17 cellular contexts compared by ENCODE assay signal in genomic region chr14:101076451-101077220, GRCh38.
DNase-seq lines count a peak whose midpoint lies in the region; ATAC-seq and TF ChIP-seq lines count a peak whose summit lies in the region.
"Had no signal": no experiment of that assay in that cellular context is flagged by ENCODE, and none has a peak within 500 bp of the region (broad histone marks: within the 10 kb centered on the region; RNA-seq: fewer than 3 reads in every experiment).

No MANE protein-coding gene starts in this region.

- DNase-seq in GM23338 (ENCODE audit: low spot score) = no peak
- peak; percentile 11 for DNase-seq in WTC11 (ENCODE audit: low spot score)
- DNase-seq in left lung = peak; percentile 27 to 53
- peak; percentile 52 for DNase-seq in sigmoid colon
- DNase-seq in activated CD4-positive, alpha-beta T cell treated with anti-CD3 and anti-CD28 coated beads for 48 hours = no peak
- DNase-seq in stimulated activated CD4-positive, alpha-beta T cell treated with anti-CD3 and anti-CD28 coated beads, Interleukin-4, amount 100 ng/mL, for 4 hours = no peak
- DNase-seq: activated CD4-positive, CD25-positive, alpha-beta regulatory T cell; activated T-cell treated with anti-CD3 and anti-CD28 coated beads, Interleukin-2, amount 50 U/mL, for 24 hours; EL; NCI-H226; stimulated activated CD4-positive, alpha-beta T cell treated with anti-CD3 and anti-CD28 coated beads, Interleukin-4, amount 100 ng/mL, for 1 hour; SW 1271 had no signal

- H3K9me2 ChIP-seq in GM23338 (ENCODE audit: insufficient read depth) = no peaks in the 10 kb centered on the region

- TF ChIP-seq EP300 in sigmoid colon (IDR thresholded peaks at IDR 0.05) = no peak

- TF ChIP-seq POLR2A in sigmoid colon (IDR thresholded peaks at IDR 0.05) = no peak

- H3K9me3 Mint-ChIP-seq in GM23338 = no peaks in the 10 kb centered on the region
- H3K9me3 Mint-ChIP-seq in WTC11 = no peaks in the 10 kb centered on the region
- H3K9me3 Mint-ChIP-seq: activated T-cell treated with anti-CD3 and anti-CD28 coated beads, Interleukin-2, amount 50 U/mL, for 24 hours; stimulated activated effector memory CD8-positive, alpha-beta T cell treated with anti-CD3 and anti-CD28 coated beads, Interleukin-12 subunit alpha, Interleukin-12 subunit beta, amount 100 ng/mL, for 72 hours had no signal

- H3K36me3 ChIP-seq in GM23338 (ENCODE audit: insufficient read depth) = no peaks in the 10 kb centered on the region
- H3K36me3 ChIP-seq in left lung = no peaks in the 10 kb centered on the region
- no peaks in the 10 kb centered on the region for H3K36me3 ChIP-seq in sigmoid colon
- H3K36me3 ChIP-seq: uterus had no signal

- H3F3A ChIP-seq in GM23338 (replicated peaks; ENCODE audit: low read depth) = no peaks in the 10 kb centered on the region

- CTCF ChIA-PET in WTC11 (lab: Charles Lee) = interaction anchor here (0.6 to 1.3 kb wide), 3 partner anchors 158 to 551 kb away, joined by 3 to 4 read pairs (median 3); no protein-coding TSS in a partner anchor

- H3K27me3 Mint-ChIP-seq in GM23338 (ENCODE audit: insufficient read depth, low read depth, poor library complexity) (peaks cover 26% of the 10 kb centered on the region), WTC11 (ENCODE audit: low read depth) (peaks cover 20% of the 10 kb centered on the region)

- H3K27ac ChIP-seq in GM23338 (ENCODE audit: low read depth) = no peak overlapping the region
- H3K27ac ChIP-seq in left lung = no peak overlapping the region
- no peak overlapping the region for H3K27ac ChIP-seq in sigmoid colon
- H3K27ac ChIP-seq: C4-2B, uterus had no signal

- H3K4me3 ChIP-seq in GM23338 (peak overlapping the region; percentile 63), left lung (no peak overlapping the region), sigmoid colon (no peak overlapping the region)
- H3K4me3 ChIP-seq: uterus had no signal

- peaks cover 38% of the 10 kb centered on the region for H3K4me1 Mint-ChIP-seq in GM23338
- peaks cover 38% of the 10 kb centered on the region for H3K4me1 Mint-ChIP-seq in WTC11
- H3K4me1 Mint-ChIP-seq: IgD-negative memory B cell had no signal

- H3K4me1 ChIP-seq in GM23338 (ENCODE audit: insufficient read depth) (peaks cover 34% of the 10 kb centered on the region), left lung (no peaks in the 10 kb centered on the region), sigmoid colon (peaks cover 0 to 20% (median 18%) of the 10 kb centered on the region in 4 donors)

- H3K27ac Mint-ChIP-seq in GM23338 = no peak overlapping the region
- no peak overlapping the region for H3K27ac Mint-ChIP-seq in WTC11
- H3K27ac Mint-ChIP-seq: activated T-cell treated with anti-CD3 and anti-CD28 coated beads, Interleukin-2, amount 50 U/mL, for 24 hours; IgD-negative memory B cell; stimulated activated effector memory CD8-positive, alpha-beta T cell treated with anti-CD3 and anti-CD28 coated beads, Interleukin-12 subunit alpha, Interleukin-12 subunit beta, amount 100 ng/mL, for 72 hours had no signal

- H2AFZ ChIP-seq in GM23338 = peak overlapping the region; percentile 84

- 63 to 67% methylated on average over 30 of the region's 30 CpGs for WGBS in sigmoid colon, 2 donors

- peak overlapping the region; percentile 69; the same call in 2 of the 3 replicates for H3K4me3 Mint-ChIP-seq in GM23338
- peak overlapping the region; percentile 64 for H3K4me3 Mint-ChIP-seq in WTC11
- H3K4me3 Mint-ChIP-seq: activated T-cell treated with anti-CD3 and anti-CD28 coated beads, Interleukin-2, amount 50 U/mL, for 24 hours; IgD-negative memory B cell; stimulated activated effector memory CD8-positive, alpha-beta T cell treated with anti-CD3 and anti-CD28 coated beads, Interleukin-12 subunit alpha, Interleukin-12 subunit beta, amount 100 ng/mL, for 72 hours had no signal

- no peaks in the 10 kb centered on the region for H4K20me1 ChIP-seq in GM23338 (replicated peaks; ENCODE audit: insufficient read depth)

- intact Hi-C loops in left lung (cut with DNase I) (no loop called here), sigmoid colon (cut with DNase I) (no loop called here)

- H3K4me2 ChIP-seq in GM23338 = peak overlapping the region; percentile 85

- H3K9me3 ChIP-seq in left lung (no peaks in the 10 kb centered on the region), sigmoid colon (peaks cover 0 to 3% (median 0%) of the 10 kb centered on the region in 4 donors)
- H3K9me3 ChIP-seq: uterus had no signal

- H3K27me3 ChIP-seq in GM23338 (ENCODE audit: insufficient read depth) = peaks cover 8% of the 10 kb centered on the region
- peaks cover 29 to 82% of the 10 kb centered on the region in 2 donors for H3K27me3 ChIP-seq in left lung
- H3K27me3 ChIP-seq in sigmoid colon = peaks cover 14 to 39% (median 26%) of the 10 kb centered on the region in 3 donors

- POLR2A ChIA-PET in WTC11 (lab: Charles Lee) = interaction anchor here (0.7 kb wide), 1 partner anchor 186 kb away, joined by 3 read pairs; no protein-coding TSS in a partner anchor

- TF ChIP-seq CTCF in GM23338 (conservative IDR thresholded peaks at IDR 0.05; ENCODE audit: low read depth in 2 of 2) (no peak), WTC11 (IDR thresholded peaks at IDR 0.05) (no peak), left lung (IDR thresholded peaks at IDR 0.05) (no peak), sigmoid colon (IDR thresholded peaks at IDR 0.05) (no peak)

- no peaks in the 10 kb centered on the region for H3K79me2 ChIP-seq in GM23338 (replicated peaks; ENCODE audit: insufficient read depth)

- H3K36me3 Mint-ChIP-seq in GM23338 (ENCODE audit: low read depth) (no peaks in the 10 kb centered on the region), WTC11 (no peaks in the 10 kb centered on the region)
- H3K36me3 Mint-ChIP-seq: IgD-negative memory B cell; stimulated activated effector memory CD8-positive, alpha-beta T cell treated with anti-CD3 and anti-CD28 coated beads, Interleukin-12 subunit alpha, Interleukin-12 subunit beta, amount 100 ng/mL, for 72 hours had no signal

- ATAC-seq in GM23338 = no peak
- ATAC-seq in WTC11 = no peak
- no peak for ATAC-seq in left lung
- no peak for ATAC-seq in GM21423 (IDR thresholded peaks at IDR 0.05; ENCODE audit: unreplicated experiment)
- ATAC-seq: stimulated activated effector memory CD8-positive, alpha-beta T cell treated with anti-CD3 and anti-CD28 coated beads, Interleukin-12 subunit alpha, Interleukin-12 subunit beta, amount 100 ng/mL, for 72 hours had no signal

TF ChIP-seq in GM23338, 12 proteins besides CTCF, POLR2A, EP300 and RAD21 (continues in another document):
- no peak for TF ChIP-seq ZNF331 (CRISPR knock-in tag; IDR thresholded peaks at IDR 0.05; ENCODE audit: low read depth)
- no peak for TF ChIP-seq NANOG (IDR thresholded peaks at IDR 0.05; ENCODE audit: borderline replicate concordance)
- no peak for TF ChIP-seq ETS1 (IDR thresholded peaks at IDR 0.05)
- TF ChIP-seq ZNF114 (CRISPR knock-in tag; IDR thresholded peaks at IDR 0.05) = no peak

TF ChIP-seq in WTC11, 78 proteins besides CTCF, POLR2A, EP300 and RAD21:
- no peak for TF ChIP-seq E2F1 (CRISPR knock-in tag; IDR thresholded peaks at IDR 0.05)

Comparison
In these comparisons a context has a peak if more than half of its experiments do, and no peak if none do; other contexts are left out.
1. DNase-seq: peak in WTC11 (single experiment), left lung (2 of 2) and sigmoid colon (single experiment); none in GM23338 (single experiment), activated CD4-positive, alpha-beta T cell treated with anti-CD3 and anti-CD28 coated beads for 48 hours (single experiment) and stimulated activated CD4-positive, alpha-beta T cell treated with anti-CD3 and anti-CD28 coated beads, Interleukin-4, amount 100 ng/mL, for 4 hours (0 of 2).